ENCODE assay signal across 12 cellular contexts in genomic region chr15:93152951-93153350, GRCh38.
DNase-seq lines count a peak whose midpoint lies in the region; ATAC-seq and TF ChIP-seq lines count a peak whose summit lies in the region.
"Had no signal": no experiment of that assay in that cellular context is flagged by ENCODE, and none has a peak within 500 bp of the region (broad histone marks: within the 10 kb centered on the region; RNA-seq: fewer than 3 reads in every experiment).

No MANE protein-coding gene starts in this region.

- H3K4me1 Mint-ChIP-seq in activated naive CD4-positive, alpha-beta T cell treated with anti-CD3 and anti-CD28 coated beads, Interleukin-2, amount 50 U/mL, for 24 hours: peaks cover 10% of the 10 kb centered on the region
- peaks cover 37% of the 10 kb centered on the region for H3K4me1 Mint-ChIP-seq in nephron
- H3K4me1 Mint-ChIP-seq: stimulated activated naive B cell treated with anti-CD40 and anti-IgM and Interleukin-4, amounts not matched to agents 10 μg/mL and 1 μg/mL and 100 μg/mL, for 72 hours had no signal

- peak overlapping the region; percentile 68 for H3K27ac Mint-ChIP-seq in activated naive CD4-positive, alpha-beta T cell treated with anti-CD3 and anti-CD28 coated beads, Interleukin-2, amount 50 U/mL, for 24 hours
- peak overlapping the region in 2 of 3 experiments; percentile 49 to 84 for H3K27ac Mint-ChIP-seq in nephron
- H3K27ac Mint-ChIP-seq: stimulated activated naive B cell treated with anti-CD40 and anti-IgM and Interleukin-4, amounts not matched to agents 10 μg/mL and 1 μg/mL and 100 μg/mL, for 72 hours; WTC11 had no signal

- no peaks in the 10 kb centered on the region for H3K9me3 Mint-ChIP-seq in activated naive CD4-positive, alpha-beta T cell treated with anti-CD3 and anti-CD28 coated beads, Interleukin-2, amount 50 U/mL, for 24 hours
- H3K9me3 Mint-ChIP-seq in nephron: peaks cover 2% of the 10 kb centered on the region

- peaks cover 12% of the 10 kb centered on the region for H3K27me3 Mint-ChIP-seq in activated naive CD4-positive, alpha-beta T cell treated with anti-CD3 and anti-CD28 coated beads, Interleukin-2, amount 50 U/mL, for 24 hours
- H3K27me3 Mint-ChIP-seq in nephron (ENCODE audit: low read depth): peaks cover 9% of the 10 kb centered on the region

- no peak overlapping the region for H3K4me3 Mint-ChIP-seq in activated naive CD4-positive, alpha-beta T cell treated with anti-CD3 and anti-CD28 coated beads, Interleukin-2, amount 50 U/mL, for 24 hours
- H3K4me3 Mint-ChIP-seq in nephron: peak overlapping the region in 1 of 3 experiments; percentile 5
- H3K4me3 Mint-ChIP-seq: stimulated activated naive B cell treated with anti-CD40 and anti-IgM and Interleukin-4, amounts not matched to agents 10 μg/mL and 1 μg/mL and 100 μg/mL, for 72 hours; WTC11 had no signal

- no peaks in the 10 kb centered on the region for H3K36me3 Mint-ChIP-seq in activated naive CD4-positive, alpha-beta T cell treated with anti-CD3 and anti-CD28 coated beads, Interleukin-2, amount 50 U/mL, for 24 hours
- peaks cover 3% of the 10 kb centered on the region for H3K36me3 Mint-ChIP-seq in nephron (ENCODE audit: low read depth)
- H3K36me3 Mint-ChIP-seq: stimulated activated naive B cell treated with anti-CD40 and anti-IgM and Interleukin-4, amounts not matched to agents 10 μg/mL and 1 μg/mL and 100 μg/mL, for 72 hours; WTC11 had no signal

- TF ChIP-seq CTCF in nephron (IDR thresholded peaks at IDR 0.05; ENCODE audit: unreplicated experiment in 3 of 3): no peak

- DNase-seq in activated naive CD4-positive, alpha-beta T cell treated with anti-CD3 and anti-CD28 coated beads, Interleukin-2, amount 50 U/mL, for 16 hours: no peak
- DNase-seq in fibroblast of the conjunctiva (ENCODE audit: low read depth) (peak; percentile 55), ureter (ENCODE audit: low spot score) (peak; percentile 83), KBM-7 (no peak), HT-29 (ENCODE audit: low spot score) (no peak)
- DNase-seq: ACHN; NCI-H345; stimulated activated naive B cell treated with anti-CD40 and anti-IgM and Interleukin-4, amounts not matched to agents 10 μg/mL and 1 μg/mL and 100 μg/mL, for 72 hours had no signal

- ATAC-seq in HG02610 (IDR thresholded peaks at IDR 0.05; ENCODE audit: unreplicated experiment): no peak
- ATAC-seq: stimulated activated naive B cell treated with anti-CD40 and anti-IgM and Interleukin-4, amounts not matched to agents 10 μg/mL and 1 μg/mL and 100 μg/mL, for 72 hours had no signal

- in situ Hi-C loops in KBM-7 (cut with MboI; ENCODE audit: low pct_unique_long_range_greater_than_20kb, low sequenced_read_pairs): no loop called here

Comparison
In these comparisons a context has a peak if more than half of its experiments do, and no peak if none do; other contexts are left out.
1. DNase-seq: peak in fibroblast of the conjunctiva (single experiment) and ureter (single experiment); none in activated naive CD4-positive, alpha-beta T cell treated with anti-CD3 and anti-CD28 coated beads, Interleukin-2, amount 50 U/mL, for 16 hours (single experiment), KBM-7 (single experiment) and HT-29 (single experiment).